Comparison of ENCODE assay signal across 19 cellular contexts in the genomic region with DNA sequence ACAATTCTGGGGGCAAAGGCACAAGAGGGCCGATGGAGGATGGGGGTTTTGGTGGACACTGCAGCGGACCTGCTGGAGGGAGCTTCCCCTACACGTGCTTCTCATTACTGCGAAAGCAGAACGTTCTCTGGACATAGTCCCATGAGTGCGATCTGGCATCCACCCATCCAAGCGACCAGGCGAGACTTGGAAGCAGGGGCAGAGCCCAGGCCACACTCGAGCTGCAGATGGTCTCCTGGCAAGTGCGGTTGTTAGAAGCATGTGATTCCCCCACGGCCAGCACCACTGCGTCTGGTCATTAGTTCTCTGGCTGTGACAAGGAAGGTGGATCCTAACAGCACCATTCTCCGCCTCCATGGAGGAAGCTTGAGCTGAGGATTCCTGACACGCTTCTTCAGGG.
"Had no signal": no experiment of that assay in that cellular context is flagged by ENCODE, and none has a peak within 500 bp of the region (broad histone marks: within the 10 kb centered on the region; RNA-seq: fewer than 3 reads in every experiment).

No MANE protein-coding gene starts in this region.

- H3K4me3 ChIP-seq: colonic mucosa, esophagus squamous epithelium, stomach, thyroid gland, upper lobe of left lung, uterus had no signal

- H3K27me3 ChIP-seq: colonic mucosa, thyroid gland, upper lobe of left lung, uterus had no signal

- H3K9me3 ChIP-seq: colonic mucosa, esophagus squamous epithelium, stomach, thyroid gland, upper lobe of left lung, uterus had no signal

- H3K27ac ChIP-seq: colonic mucosa, esophagus squamous epithelium, stomach, thyroid gland, upper lobe of left lung, uterus had no signal

- H3K36me3 ChIP-seq: colonic mucosa, esophagus squamous epithelium, stomach, thyroid gland, upper lobe of left lung, uterus had no signal

- FAIRE-seq: keratinocyte had no signal

- H3K4me1 ChIP-seq: colonic mucosa, esophagus squamous epithelium, stomach, thyroid gland, upper lobe of left lung, uterus had no signal

- ATAC-seq: left colon; right cardiac atrium; stimulated activated naive B cell treated with anti-CD40 and anti-IgM and Interleukin-4, amounts not matched to agents 10 μg/mL and 1 μg/mL and 100 μg/mL, for 72 hours had no signal

- DNase-seq: cerebellar nuclear complex; colonic mucosa; dermis blood vessel endothelial cell; esophagus squamous epithelium; foreskin fibroblast; immature natural killer cell; left colon; mesendoderm; naive B cell; stimulated activated CD4-positive, alpha-beta T cell treated with anti-CD3 and anti-CD28 coated beads, Interleukin-15, amount 100 ng/mL, for 24 hours; stimulated activated CD4-positive, alpha-beta T cell treated with anti-CD3 and anti-CD28 coated beads, Interleukin-1b, Interleukin-23, amount 100 ng/mL, for 48 hours; stimulated activated CD4-positive, alpha-beta T cell treated with anti-CD3 and anti-CD28 coated beads, Interleukin-4, amount 100 ng/mL, for 4 hours; stimulated activated naive B cell treated with anti-CD40 and anti-IgM and Interleukin-4, amounts not matched to agents 10 μg/mL and 1 μg/mL and 100 μg/mL, for 72 hours; stomach; upper lobe of left lung; uterus had no signal
